36 cellular contexts compared by ENCODE assay signal in the genomic region with DNA sequence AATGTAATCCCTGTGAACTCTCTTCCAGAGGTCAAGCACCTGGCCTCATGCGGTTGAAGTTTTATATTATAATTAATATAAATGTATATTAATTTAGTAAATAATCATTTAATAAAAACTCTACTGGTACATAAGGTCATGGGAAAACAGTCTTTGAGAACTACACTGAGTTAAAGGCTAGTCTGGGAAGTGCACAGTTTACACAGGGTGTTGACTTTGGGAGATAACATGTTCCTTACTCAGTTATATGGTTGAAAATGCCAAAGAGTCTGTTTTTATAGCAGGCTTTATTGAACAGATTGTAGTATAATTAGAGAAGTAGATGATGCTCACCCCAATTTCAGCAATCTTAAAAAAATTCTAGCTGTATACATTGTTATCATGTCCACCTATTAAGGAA.
"Had no signal": no experiment of that assay in that cellular context is flagged by ENCODE, and none has a peak within 500 bp of the region (broad histone marks: within the 10 kb centered on the region; RNA-seq: fewer than 3 reads in every experiment).

No MANE protein-coding gene starts in this region.

- DNase-seq: activated CD4-positive, alpha-beta memory T cell treated with anti-CD3 and anti-CD28 coated beads, Interleukin-2, amount 10 ng/mL, durations not matched to agents 7 days and 5 days; activated CD4-positive, alpha-beta T cell treated with anti-CD3 and anti-CD28 coated beads for 1 hour; activated CD4-positive, alpha-beta T cell treated with anti-CD3 and anti-CD28 coated beads for 48 hours; activated CD4-positive, CD25-positive, alpha-beta regulatory T cell; activated CD8-positive, alpha-beta memory T cell treated with anti-CD3 and anti-CD28 coated beads for 24 hours; activated CD8-positive, alpha-beta memory T cell treated with anti-CD3 and anti-CD28 coated beads, Interleukin-2, amount 10 ng/mL, durations not matched to agents 7 days and 5 days; activated CD8-positive, alpha-beta memory T cell treated with anti-CD3 and anti-CD28 coated beads, Interleukin-2, amount 50 U/mL, for 48 hours; activated effector memory CD4-positive, alpha-beta T cell treated with Interleukin-2 at 50 U/mL for 16 hours; activated naive CD4-positive, alpha-beta T cell treated with anti-CD3 and anti-CD28 coated beads, Interleukin-2, amount 50 U/mL, for 16 hours; activated naive CD8-positive, alpha-beta T cell treated with anti-CD3 and anti-CD28 coated beads for 36 hours; activated T-cell treated with anti-CD3 and anti-CD28 coated beads, Interleukin-2, amount 50 U/mL, for 48 hours; amniotic stem cell; aorta; Kasumi-1; KG1; MM.1S; MV-4-11; NCI-H1092; NCI-H1436 treated with DMSO at 0.1 percent for 48 hours; NCI-H1694 treated with DMSO at 0.1 percent for 48 hours; NCI-H2029; NCI-H345; NCI-H510A; NCI-H526; NCI-H748 treated with DMSO at 0.1 percent for 48 hours; NK-92 treated with Interleukin-12 subunit alpha and Interleukin-12 subunit beta, amount 100 ng/mL, for 24 hours; PC-3; Peyer's patch; RPMI8226; SHP77 treated with DMSO at 0.1 percent for 48 hours; SW 1271; T-helper 1 cell; T-helper 2 cell; T-helper 9 cell; WERI-Rb-1 had no signal

- H3K36me3 ChIP-seq: cardiac muscle cell, Peyer's patch, WERI-Rb-1 had no signal

- H3K27ac ChIP-seq: cardiac muscle cell, Peyer's patch, WERI-Rb-1 had no signal

- H3K27me3 ChIP-seq: cardiac muscle cell, Peyer's patch had no signal

- H3K4me3 ChIP-seq: cardiac muscle cell, Peyer's patch had no signal

- H3K4me1 ChIP-seq: Peyer's patch had no signal

- ATAC-seq: activated CD8-positive, alpha-beta memory T cell treated with anti-CD3 and anti-CD28 coated beads, Interleukin-2, amount 10 ng/mL, durations not matched to agents 7 days and 5 days; PC-3 had no signal
